Comparison of ENCODE assay signal across 8 cellular contexts in the genomic region with DNA sequence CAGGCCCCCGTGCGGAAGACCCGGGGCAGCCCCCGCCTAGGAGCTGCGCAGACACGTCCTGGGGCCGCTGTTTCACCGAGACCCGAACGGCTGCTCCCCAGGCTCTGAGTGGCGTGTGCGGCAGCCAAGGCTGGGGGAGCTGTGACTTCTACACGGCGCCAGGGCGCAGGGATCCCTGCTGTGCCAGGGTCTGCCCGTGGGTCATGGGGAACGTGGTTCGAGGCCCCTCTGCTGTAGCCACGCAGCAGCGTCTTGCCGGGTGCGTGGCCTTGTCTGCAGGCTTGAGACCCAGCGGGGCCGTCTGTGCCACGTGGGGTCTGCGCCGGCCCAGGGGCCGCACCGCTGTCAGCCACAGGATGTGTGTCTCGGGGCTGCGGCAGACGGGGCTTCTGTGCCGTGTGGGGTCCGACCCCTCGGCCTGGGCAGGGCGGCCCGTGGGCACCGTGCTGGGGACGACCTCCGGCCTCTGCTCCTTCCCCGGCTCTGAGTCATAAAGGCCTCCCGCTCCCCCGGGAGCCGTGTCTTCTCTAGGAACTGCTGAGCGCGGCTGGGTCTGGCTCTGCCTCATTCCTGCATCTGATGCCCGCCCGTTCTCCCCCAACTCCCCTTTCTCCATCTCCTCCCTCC. TPM values are rescaled to one million over a fixed set of nuclear protein-coding genes. Genes with fewer than 3 reads are reported as not detected.
A peak's percentile ranks its signal among the peaks of the same experiment; 100 is the strongest.
DNase-seq lines count a peak whose midpoint lies in the region; ATAC-seq and TF ChIP-seq lines count a peak whose summit lies in the region.

No MANE protein-coding gene starts in this region.

- no peaks in the 10 kb centered on the region for H3K27me3 Mint-ChIP-seq in T-helper 17 cell

- ATAC-seq in T-helper 17 cell (peak; percentile 72), left cardiac atrium (peak; percentile 48 to 76), gastrocnemius medialis (peak; percentile 23 to 50), HG02973 (IDR thresholded peaks at IDR 0.05; ENCODE audit: unreplicated experiment) (no peak)

- H3K4me1 ChIP-seq in gastrocnemius medialis, result peaks cover 0 to 4% of the 10 kb centered on the region in 2 donors

- in situ Hi-C loops in gastrocnemius medialis (cut with MboI; ENCODE audit: low sequenced_read_pairs in 4 of 4), result no loop called here

- H3K27me3 ChIP-seq in gastrocnemius medialis, result no peaks in the 10 kb centered on the region

- H3K27ac ChIP-seq in gastrocnemius medialis, result no peak overlapping the region

- no peak for TF ChIP-seq POLR2A in gastrocnemius medialis (IDR thresholded peaks at IDR 0.05)

- peak overlapping the region; percentile 11 to 31 (median 18) for H3K4me3 ChIP-seq in gastrocnemius medialis

- peaks cover 5 to 13% of the 10 kb centered on the region in 2 donors for H3K36me3 ChIP-seq in gastrocnemius medialis

- H3K9me3 ChIP-seq in T-helper 17 cell (ENCODE audit: control insufficient read depth, low read length, poor library complexity, severe bottlenecking) (no peaks in the 10 kb centered on the region), gastrocnemius medialis (no peaks in the 10 kb centered on the region)

- peaks cover 2% of the 10 kb centered on the region for H3K36me3 Mint-ChIP-seq in T-helper 17 cell (ENCODE audit: low read depth)

- CTCF ChIA-PET in GM10248 (lab: Yijun Ruan, JAX), result no interaction called here

- TF ChIP-seq CTCF in gastrocnemius medialis (IDR thresholded peaks at IDR 0.05 in 4 of 5, conservative IDR thresholded peaks at IDR 0.05 in 1 of 5), result no peak
- no peak for TF ChIP-seq CTCF in GM10248 (IDR thresholded peaks at IDR 0.05; ENCODE audit: control extremely low read depth, extremely low read depth, low read depth, missing control alignments)

- peaks cover 5% of the 10 kb centered on the region for H3K4me1 Mint-ChIP-seq in T-helper 17 cell

- intact Hi-C loops in left cardiac atrium (cut with DNase I) (no loop called here), gastrocnemius medialis (cut with DNase I; ENCODE audit: low total_unique reads) (no loop called here)

- H3K27ac Mint-ChIP-seq in T-helper 17 cell, result no peak overlapping the region

- peak; percentile 26 for DNase-seq in GOT3 (lab: John Stamatoyannopoulos, UW)
- peak in 1 of 3 donors; percentile 3 for DNase-seq in T-helper 17 cell
- DNase-seq in left cardiac atrium, result peak; percentile 52
- no peak for DNase-seq in gastrocnemius medialis
- no peak for DNase-seq in pons (ENCODE audit: low spot score)
- no peak for DNase-seq in effector CD8-positive, alpha-beta T cell (lab: John Stamatoyannopoulos, UW)
- no peak for DNase-seq in GM10248 (ENCODE audit: extremely low spot score)

- H3K4me3 Mint-ChIP-seq in T-helper 17 cell, result peak overlapping the region; percentile 84

- POLR2A ChIA-PET in GM10248 (lab: Yijun Ruan, JAX), result no interaction called here

RNA-seq across cellular contexts. Expression of a gene that starts 12.7 kb away (rescaled TPM):
- total RNA-seq in T-helper 17 cell (10 to 100 TPM; 67.7 to 69.0 TPM), left cardiac atrium (10 to 100 TPM; 48.0 to 55.6 TPM), gastrocnemius medialis (10 to 100 TPM; 40.1 to 79.4 (median 46.9) TPM)

RNA-seq across cellular contexts. Expression of a gene that starts 50.1 kb away (rescaled TPM):
- total RNA-seq in T-helper 17 cell (10 to 100 TPM; 13.0 to 17.9 TPM), left cardiac atrium (10 to 100 TPM in 1 of 2 donors, 1 to 10 TPM in 1; 2.9 to 13.7 TPM), gastrocnemius medialis (1 to 10 TPM in 1 of 4 donors, under 1 TPM in 3; 0.36 to 1.7 (median 0.66) TPM)

RNA-seq across cellular contexts. Expression of a gene that starts 55.4 kb away (rescaled TPM):
- total RNA-seq in T-helper 17 cell, result 10 to 100 TPM; 18.5 to 19.1 TPM
- 100 to 1,000 TPM; 104 to 114 TPM for total RNA-seq in left cardiac atrium
- total RNA-seq in gastrocnemius medialis, result 100 to 1,000 TPM in 1 of 4 donors, 10 to 100 TPM in 3; 53.8 to 103 (median 69.4) TPM

Comparison
In these comparisons a context has a peak if more than half of its experiments do, and no peak if none do; other contexts are left out.
1. DNase-seq: peak in GOT3 (single experiment) and left cardiac atrium (single experiment); none in gastrocnemius medialis (0 of 2), pons (single experiment), effector CD8-positive, alpha-beta T cell (single experiment) and GM10248 (single experiment).